15 cellular contexts compared by ENCODE assay signal in genomic region chr15:40739042-40739441, GRCh38. TPM values are rescaled to one million over a fixed set of nuclear protein-coding genes. Genes with fewer than 3 reads are reported as not detected.
DNase-seq lines count a peak whose midpoint lies in the region; TF ChIP-seq lines count a peak whose summit lies in the region.
"Had no signal": no experiment of that assay in that cellular context is flagged by ENCODE, and none has a peak within 500 bp of the region (broad histone marks: within the 10 kb centered on the region; RNA-seq: fewer than 3 reads in every experiment).

No MANE protein-coding gene starts in this region.

- H3K27me3 ChIP-seq in CD8-positive, alpha-beta memory T cell (ENCODE audit: insufficient read depth, low read length, poor library complexity, severe bottlenecking): no peaks in the 10 kb centered on the region
- H3K27me3 ChIP-seq in H9 (ENCODE audit: insufficient read depth, low read length): no peaks in the 10 kb centered on the region
- H3K27me3 ChIP-seq: BLaER1 had no signal

- peaks cover 0 to 77% (median 6%) of the 10 kb centered on the region in 3 donors for H3K36me3 Mint-ChIP-seq in CD8-positive, alpha-beta memory T cell
- H3K36me3 Mint-ChIP-seq in H9 (ENCODE audit: insufficient read depth in 1 of 3, low read depth in 3 of 3) (peaks cover 14 to 56% (median 51%) of the 10 kb centered on the region in 3 experiments; a peak in 6 of 7 replicates), endothelial cell (ENCODE audit: low read depth, unreplicated experiment) (peaks cover 18% of the 10 kb centered on the region)

- H3K9me3 Mint-ChIP-seq in CD8-positive, alpha-beta memory T cell: no peaks in the 10 kb centered on the region
- H3K9me3 Mint-ChIP-seq in H9 (no peaks in the 10 kb centered on the region), endothelial cell (ENCODE audit: unreplicated experiment) (no peaks in the 10 kb centered on the region)
- H3K9me3 Mint-ChIP-seq: IgD-negative memory B cell had no signal

- no peak overlapping the region for H4K91ac ChIP-seq in H9 (ENCODE audit: insufficient read length, low read depth, low read length)

- H3K9ac ChIP-seq in H9 (ENCODE audit: extremely low read depth, insufficient read length, low read length): no peak overlapping the region
- H3K9ac ChIP-seq: BLaER1 had no signal

- intact Hi-C loops in posterior cingulate gyrus (cut with DNase I): no loop called here

- no peak overlapping the region for H2AFZ ChIP-seq in H9 (ENCODE audit: low read length)

- H3K4me1 ChIP-seq in CD8-positive, alpha-beta memory T cell (ENCODE audit: insufficient read depth, low read length): peaks cover 12% of the 10 kb centered on the region
- H3K4me1 ChIP-seq in H9 (ENCODE audit: insufficient read depth, low read length): peaks cover 18% of the 10 kb centered on the region

- H3K4me2 ChIP-seq in H9 (ENCODE audit: insufficient read depth, insufficient read length, low read length): no peak overlapping the region
- H3K4me2 ChIP-seq: BLaER1 had no signal

- H3K79me2 ChIP-seq in H9 (ENCODE audit: insufficient read depth, low read length): no peaks in the 10 kb centered on the region

- TF ChIP-seq CTCF in H9 (conservative IDR thresholded peaks at IDR 0.05) (no peak), endothelial cell (IDR thresholded peaks at IDR 0.05; ENCODE audit: unreplicated experiment) (no peak)

- WGBS in H9 (ENCODE audit: extremely low coverage, insufficient read length, low lambda C conversion rate): no CpG with 5 or more reads among the region's 2 CpGs

- CTCF ChIA-PET in CD8-positive, alpha-beta memory T cell (lab: Charles Lee): interaction anchor here (0.7 to 1.4 kb wide), 2 partner anchors 9 to 43 kb away, joined by 3 to 4 read pairs; no protein-coding TSS in a partner anchor

- DNase-seq in CD8-positive, alpha-beta memory T cell: no peak
- no peak for DNase-seq in H9
- peak; percentile 13 for DNase-seq in astrocyte of the hippocampus (ENCODE audit: low read depth, low spot score)
- peak; percentile 47 for DNase-seq in iPS-NIHi7 (ENCODE audit: extremely low spot score)
- no peak for DNase-seq in RPMI8226
- no peak for DNase-seq in endothelial cell (ENCODE audit: low spot score)
- no peak for DNase-seq in posterior cingulate gyrus
- DNase-seq: GOT3, NCI-H1436, NCI-H2081, NCI-H226, NCI-H526 treated with DMSO at 0.1 percent for 48 hours, PC-3 had no signal

- no peak overlapping the region for H3K14ac ChIP-seq in H9 (ENCODE audit: insufficient read depth, low read length)

- H2AK5ac ChIP-seq in H9 (ENCODE audit: insufficient read length, low read length): no peak overlapping the region

- H2BK12ac ChIP-seq in H9 (ENCODE audit: insufficient read length, low read depth, low read length): no peak overlapping the region

- H3K4ac ChIP-seq in H9 (ENCODE audit: low read depth, low read length): no peak overlapping the region

- no peaks in the 10 kb centered on the region for H3K23me2 ChIP-seq in H9 (ENCODE audit: insufficient read length, low read depth, low read length, poor library complexity, severe bottlenecking)

- no peak overlapping the region for H2BK120ac ChIP-seq in H9 (ENCODE audit: low read depth, low read length, poor library complexity, severe bottlenecking)

- H3K27me3 Mint-ChIP-seq in CD8-positive, alpha-beta memory T cell: no peaks in the 10 kb centered on the region
- H3K27me3 Mint-ChIP-seq in H9 (ENCODE audit: low read depth) (no peaks in the 10 kb centered on the region; the same call in 1 of the 2 replicates), endothelial cell (ENCODE audit: unreplicated experiment) (no peaks in the 10 kb centered on the region)
- H3K27me3 Mint-ChIP-seq: IgD-negative memory B cell had no signal

- H3K36me3 ChIP-seq in CD8-positive, alpha-beta memory T cell (ENCODE audit: insufficient read depth, low read length): peaks cover 48% of the 10 kb centered on the region

- no peak overlapping the region for H3K23ac ChIP-seq in H9 (ENCODE audit: insufficient read length, low read depth, low read length)

- H3K56ac ChIP-seq in H9 (ENCODE audit: insufficient read length, low read depth, low read length): no peak overlapping the region

- no peak overlapping the region for H3K18ac ChIP-seq in H9 (ENCODE audit: insufficient read length, low read depth, low read length)

- H3K9me3 ChIP-seq in CD8-positive, alpha-beta memory T cell (ENCODE audit: low read length): no peaks in the 10 kb centered on the region
- H3K9me3 ChIP-seq in H9 (ENCODE audit: control insufficient read depth, low read depth, low read length): no peaks in the 10 kb centered on the region
- H3K9me3 ChIP-seq: BLaER1 had no signal

- H3K27ac ChIP-seq in CD8-positive, alpha-beta memory T cell (ENCODE audit: low read depth, low read length): no peak overlapping the region
- H3K27ac ChIP-seq in H9 (ENCODE audit: insufficient read length, low read depth, low read length): no peak overlapping the region
- H3K27ac ChIP-seq: BLaER1 had no signal

- no peak overlapping the region for H4K5ac ChIP-seq in H9 (ENCODE audit: insufficient read length, low read depth, low read length)

- H3K4me1 Mint-ChIP-seq in CD8-positive, alpha-beta memory T cell: peaks cover 13 to 17% (median 15%) of the 10 kb centered on the region in 3 donors
- peaks cover 44 to 45% of the 10 kb centered on the region in 2 experiments for H3K4me1 Mint-ChIP-seq in H9
- H3K4me1 Mint-ChIP-seq in endothelial cell (ENCODE audit: unreplicated experiment): peaks cover 11% of the 10 kb centered on the region
- H3K4me1 Mint-ChIP-seq: IgD-negative memory B cell had no signal

- H3K4me3 ChIP-seq in CD8-positive, alpha-beta memory T cell (ENCODE audit: low read length): no peak overlapping the region
- H3K4me3 ChIP-seq: BLaER1 had no signal

- H4K8ac ChIP-seq in H9 (replicated peaks; ENCODE audit: insufficient read length, low read depth, low read length): no peak overlapping the region

- POLR2A ChIA-PET in CD8-positive, alpha-beta memory T cell (lab: Charles Lee): interaction anchor here (0.6 to 1.1 kb wide), 2 partner anchors 24 to 26 kb away, joined by 3 read pairs; no protein-coding TSS in a partner anchor

- H2BK15ac ChIP-seq in H9 (ENCODE audit: low read depth, low read length): no peak overlapping the region

- no peak overlapping the region for H2BK5ac ChIP-seq in H9 (ENCODE audit: insufficient read length, low read length)

- H2BK20ac ChIP-seq in H9 (ENCODE audit: low read depth, low read length, poor library complexity, severe bottlenecking): no peak overlapping the region

- H3K79me1 ChIP-seq in H9 (ENCODE audit: insufficient read depth, low read depth, low read length, poor library complexity, severe bottlenecking): no peaks in the 10 kb centered on the region

- no peak overlapping the region for H3T11ph ChIP-seq in H9 (ENCODE audit: low read length)

- H3K27ac Mint-ChIP-seq in CD8-positive, alpha-beta memory T cell: peak overlapping the region in 6 of 8 donors; percentile 0 to 61 (median 46)
- H3K27ac Mint-ChIP-seq in H9 (peak overlapping the region; percentile 85 to 93 (median 91)), endothelial cell (ENCODE audit: unreplicated experiment) (no peak overlapping the region)

- H3K4me3 Mint-ChIP-seq in CD8-positive, alpha-beta memory T cell: no peak overlapping the region
- H3K4me3 Mint-ChIP-seq in H9: peak overlapping the region in 1 of 2 experiments; percentile 42; a peak in 2 of 5 replicates
- no peak overlapping the region for H3K4me3 Mint-ChIP-seq in endothelial cell (ENCODE audit: unreplicated experiment)
- H3K4me3 Mint-ChIP-seq: IgD-negative memory B cell had no signal

- H4K20me1 ChIP-seq in H9 (ENCODE audit: control insufficient read depth, insufficient read depth, insufficient read length): no peaks in the 10 kb centered on the region

RNA-seq across cellular contexts. Expression of gene RMDN3, which starts 16.0 kb away (rescaled TPM):
- total RNA-seq in CD8-positive, alpha-beta memory T cell: 10 to 100 TPM; 42.4 to 43.3 TPM
- 35.1 TPM for polyA plus RNA-seq in CD8-positive, alpha-beta memory T cell
- 24.9 and 28.3 TPM in 2 replicates for total RNA-seq in H9 (2021)
- total RNA-seq in endothelial cell (ENCODE audit: unreplicated experiment): 34.4 TPM

RNA-seq across cellular contexts. Expression of gene GCHFR, which starts 24.8 kb away (rescaled TPM):
- total RNA-seq in CD8-positive, alpha-beta memory T cell: 10 to 100 TPM; 19.5 to 21.5 TPM
- 114 TPM for polyA plus RNA-seq in CD8-positive, alpha-beta memory T cell
- total RNA-seq in H9 (2021) (33.0 and 37.0 TPM in 2 replicates), endothelial cell (ENCODE audit: unreplicated experiment) (4.6 TPM)

RNA-seq across cellular contexts. Expression of gene C15orf62, which starts 30.7 kb away (rescaled TPM):
- under 1 TPM; 0.44 to 0.53 TPM for total RNA-seq in CD8-positive, alpha-beta memory T cell
- polyA plus RNA-seq in CD8-positive, alpha-beta memory T cell: 0.79 TPM
- total RNA-seq in H9 (2021) (0.44 and 0.70 TPM in 2 replicates), endothelial cell (ENCODE audit: unreplicated experiment) (not detected)

RNA-seq across cellular contexts. Expression of gene RAD51, which starts 44.1 kb away (rescaled TPM):
- 10 to 100 TPM; 54.3 to 57.6 TPM for total RNA-seq in CD8-positive, alpha-beta memory T cell
- 1.7 TPM for polyA plus RNA-seq in CD8-positive, alpha-beta memory T cell
- total RNA-seq in H9 (2021) (39.2 and 44.8 TPM in 2 replicates), endothelial cell (ENCODE audit: unreplicated experiment) (9.6 TPM)

Comparison
In these comparisons a context has a peak if more than half of its experiments do, and no peak if none do; other contexts are left out.
1. DNase-seq: peak in astrocyte of the hippocampus (single experiment) and iPS-NIHi7 (single experiment); none in CD8-positive, alpha-beta memory T cell (0 of 5), H9 (single experiment), RPMI8226 (single experiment), endothelial cell (single experiment) and posterior cingulate gyrus (0 of 10).